8 cellular contexts compared by ENCODE assay signal in the genomic region with DNA sequence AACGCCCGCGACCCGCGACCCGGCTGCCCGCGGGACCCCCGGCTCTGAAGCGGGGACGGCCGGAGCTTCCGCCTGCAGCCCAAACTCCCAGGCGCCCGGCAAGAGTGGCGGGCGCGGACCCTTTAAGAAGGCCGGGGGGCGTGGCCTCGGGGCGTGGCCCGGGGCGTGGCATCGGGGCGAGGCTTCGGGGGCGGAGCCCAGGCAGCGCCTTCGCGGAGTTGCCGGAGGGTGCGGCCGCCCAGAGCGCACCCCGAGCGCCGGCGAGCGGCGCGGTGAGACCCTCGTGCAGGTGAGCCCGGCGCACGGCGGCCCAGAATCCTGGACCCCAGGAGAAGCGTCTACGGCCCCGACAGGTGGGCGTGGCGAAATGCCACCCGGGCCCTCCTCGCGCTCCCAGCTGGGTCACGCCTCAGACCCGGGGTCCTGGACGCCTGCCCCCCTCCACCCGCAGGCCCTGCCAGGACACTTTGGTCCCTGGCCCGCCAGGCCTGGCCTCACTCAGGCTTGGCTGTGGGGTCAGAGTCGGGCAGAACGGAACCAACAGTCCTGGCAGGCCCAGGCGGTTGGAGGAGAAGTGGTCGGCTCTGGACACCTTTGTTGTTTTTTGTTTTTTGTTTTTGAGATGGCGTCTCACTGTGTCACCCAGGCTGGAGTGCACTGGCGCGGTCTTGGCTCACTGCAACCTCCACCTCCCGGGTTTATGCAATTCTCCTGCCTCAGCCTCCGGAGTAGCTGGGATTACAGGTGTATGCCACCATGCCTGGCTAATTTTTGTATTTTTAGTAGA. TPM values are rescaled to one million over a fixed set of nuclear protein-coding genes. Genes with fewer than 3 reads are reported as not detected.
DNase-seq lines count a peak whose midpoint lies in the region; ATAC-seq, FAIRE-seq and TF ChIP-seq lines count a peak whose summit lies in the region.

No MANE protein-coding gene starts in this region.

- TF ChIP-seq POLR2A in endothelial cell of umbilical vein (IDR thresholded peaks at IDR 0.05; ENCODE audit: low read depth, low read length): no peak

- H4K20me1 ChIP-seq in endothelial cell of umbilical vein (replicated peaks; ENCODE audit: control insufficient read depth, extremely low read depth, insufficient read depth, low read length): no peaks in the 10 kb centered on the region

- H3K36me3 ChIP-seq in endothelial cell of umbilical vein (ENCODE audit: control insufficient read depth in 2 of 2, extremely low read depth in 1 of 2, insufficient read depth in 2 of 2, low read length in 2 of 2): no peaks in the 10 kb centered on the region

- no peak overlapping the region for H3K27ac Mint-ChIP-seq in activated CD8-positive, alpha-beta memory T cell treated with anti-CD3 and anti-CD28 coated beads, Interleukin-2, amount 10 ng/mL, durations not matched to agents 7 days and 5 days

- ATAC-seq in GM18907 (IDR thresholded peaks at IDR 0.05; ENCODE audit: unreplicated experiment) (peak; percentile 57), HG03175 (IDR thresholded peaks at IDR 0.05; ENCODE audit: unreplicated experiment) (peak; percentile 71)
- peak; percentile 73 for ATAC-seq in activated CD8-positive, alpha-beta memory T cell treated with anti-CD3 and anti-CD28 coated beads, Interleukin-2, amount 10 ng/mL, durations not matched to agents 7 days and 5 days

- H3K9me3 ChIP-seq in endothelial cell of umbilical vein (replicated peaks; ENCODE audit: control insufficient read depth, insufficient read depth, low read length): no peaks in the 10 kb centered on the region

- H3K27me3 Mint-ChIP-seq in activated CD8-positive, alpha-beta memory T cell treated with anti-CD3 and anti-CD28 coated beads, Interleukin-2, amount 10 ng/mL, durations not matched to agents 7 days and 5 days: peaks cover 20% of the 10 kb centered on the region

- dilution Hi-C loops in endothelial cell of umbilical vein (cut with MboI; ENCODE audit: extremely low pct_ligation_motif_present, low sequenced_read_pairs): no loop called here

- H3K36me3 Mint-ChIP-seq in activated CD8-positive, alpha-beta memory T cell treated with anti-CD3 and anti-CD28 coated beads, Interleukin-2, amount 10 ng/mL, durations not matched to agents 7 days and 5 days: peaks cover 2% of the 10 kb centered on the region

- H3K9me3 Mint-ChIP-seq in activated CD8-positive, alpha-beta memory T cell treated with anti-CD3 and anti-CD28 coated beads, Interleukin-2, amount 10 ng/mL, durations not matched to agents 7 days and 5 days (ENCODE audit: low read depth): no peaks in the 10 kb centered on the region

- H3K27ac ChIP-seq in endothelial cell of umbilical vein (ENCODE audit: insufficient read depth, low read depth, low read length): no peak overlapping the region

- POLR2A ChIA-PET in endothelial cell of umbilical vein (lab: Charles Lee): no interaction called here

- FAIRE-seq in endothelial cell of umbilical vein (lab: Jason Lieb, UNC): peak; percentile 55

- peak; percentile 50 to 66 for DNase-seq in AML-193 (lab: John Stamatoyannopoulos, UW)
- peak; percentile 11 for DNase-seq in NCI-H748 treated with DMSO at 0.1 percent for 48 hours (lab: John Stamatoyannopoulos, UW)
- peak; percentile 95 for DNase-seq in activated CD8-positive, alpha-beta memory T cell treated with anti-CD3 and anti-CD28 coated beads, Interleukin-2, amount 10 ng/mL, durations not matched to agents 7 days and 5 days
- DNase-seq in endothelial cell of umbilical vein (ENCODE audit: low read depth, low spot score): peak; percentile 70
- DNase-seq in middle frontal gyrus (ENCODE audit: extremely low spot score, low spot score): peak; percentile 42
- DNase-seq in stimulated activated CD8-positive, alpha-beta memory T cell treated with anti-CD3 and anti-CD28 coated beads, Interleukin-2, amount 100 ng/mL, for 48 hours (ENCODE audit: low read depth in 2 of 2): peak; percentile 91 to 93

- TF ChIP-seq CTCF in endothelial cell of umbilical vein (IDR thresholded peaks at IDR 0.05; ENCODE audit: extremely low read depth in 1 of 2, insufficient read depth in 1 of 2, low read depth in 1 of 2, low read length in 2 of 2): no peak

- no peak overlapping the region for H3K9ac ChIP-seq in endothelial cell of umbilical vein (replicated peaks; ENCODE audit: extremely low read depth, insufficient read depth, low read length)

- peak overlapping the region; percentile 35 to 51 (median 43) for H3K4me3 ChIP-seq in endothelial cell of umbilical vein (replicated peaks in 1 of 3; ENCODE audit: insufficient read depth in 1 of 3, low read depth in 1 of 3, low read length in 3 of 3)

- CTCF ChIA-PET in activated CD8-positive, alpha-beta memory T cell treated with anti-CD3 and anti-CD28 coated beads, Interleukin-2, amount 10 ng/mL, durations not matched to agents 7 days and 5 days (lab: Charles Lee): interaction anchor here (0.7 to 7.5 kb wide), 13 partner anchors 9 to 316 kb away, joined by 3 to 93 read pairs (median 4); a partner anchor contains a TSS
- CTCF ChIA-PET in endothelial cell of umbilical vein (lab: Charles Lee): interaction anchor here (1.0 to 2.2 kb wide), 7 partner anchors 10 to 77 kb away, joined by 3 to 6 read pairs (median 3); no protein-coding TSS in a partner anchor

- peak overlapping the region; percentile 66 for H2AFZ ChIP-seq in endothelial cell of umbilical vein (ENCODE audit: low read depth, low read length)

- H3K4me2 ChIP-seq in endothelial cell of umbilical vein (ENCODE audit: insufficient read depth, low read length): peak overlapping the region; percentile 54

- intact Hi-C loops in endothelial cell of umbilical vein (cut with micrococcal nuclease): loop anchor here (2.0 to 5.0 kb wide), 2 partner anchors 27 to 58 kb away; a partner anchor contains a TSS

- peaks cover 0 to 10% of the 10 kb centered on the region in 2 experiments for H3K27me3 ChIP-seq in endothelial cell of umbilical vein (ENCODE audit: control insufficient read depth in 2 of 2, insufficient read depth in 2 of 2, low read length in 2 of 2)

- no peaks in the 10 kb centered on the region for H3K79me2 ChIP-seq in endothelial cell of umbilical vein (ENCODE audit: control insufficient read depth, insufficient read depth, low read length)

- peak overlapping the region; percentile 75 for H3K4me3 Mint-ChIP-seq in activated CD8-positive, alpha-beta memory T cell treated with anti-CD3 and anti-CD28 coated beads, Interleukin-2, amount 10 ng/mL, durations not matched to agents 7 days and 5 days

- peaks cover 16% of the 10 kb centered on the region for H3K4me1 ChIP-seq in endothelial cell of umbilical vein (ENCODE audit: control insufficient read depth, extremely low read depth, insufficient read depth, low read length)

- no TSS peak for BruUV-seq in endothelial cell of umbilical vein (replicated peaks; lab: Mats Ljungman, UMichigan)

- H3K9me1 ChIP-seq in endothelial cell of umbilical vein (replicated peaks; ENCODE audit: control insufficient read depth, extremely low read depth, insufficient read depth, low read length): no peaks in the 10 kb centered on the region

- H3K4me1 Mint-ChIP-seq in activated CD8-positive, alpha-beta memory T cell treated with anti-CD3 and anti-CD28 coated beads, Interleukin-2, amount 10 ng/mL, durations not matched to agents 7 days and 5 days: peaks cover 39% of the 10 kb centered on the region

RNA-seq across cellular contexts. Expression of a gene that starts 14.4 kb away (rescaled TPM):
- not detected for total RNA-seq in activated CD8-positive, alpha-beta memory T cell treated with anti-CD3 and anti-CD28 coated beads, Interleukin-2, amount 10 ng/mL, durations not matched to agents 7 days and 5 days
- total RNA-seq in endothelial cell of umbilical vein: not detected in 2 replicates
- polyA plus RNA-seq in endothelial cell of umbilical vein: not detected in 2 replicates
- polyA plus RNA-seq in endothelial cell of umbilical vein (2011; cell fraction: cytosol; rRNA removed): not detected in 2 replicates
- polyA plus RNA-seq in endothelial cell of umbilical vein (2011; cell fraction: nucleus; rRNA removed): not detected in 2 replicates
- polyA plus RNA-seq in endothelial cell of umbilical vein (2012): not detected in 2 replicates
- polyA minus RNA-seq in endothelial cell of umbilical vein: not detected in 2 replicates
- polyA minus RNA-seq in endothelial cell of umbilical vein (2011; cell fraction: cytosol; rRNA and poly(A)+ RNA removed): 3.4 TPM
- not detected in 2 replicates for polyA minus RNA-seq in endothelial cell of umbilical vein (2011; cell fraction: nucleus; rRNA and poly(A)+ RNA removed)

RNA-seq across cellular contexts. Expression of a gene that starts 39.8 kb away (rescaled TPM):
- total RNA-seq in activated CD8-positive, alpha-beta memory T cell treated with anti-CD3 and anti-CD28 coated beads, Interleukin-2, amount 10 ng/mL, durations not matched to agents 7 days and 5 days: 10 to 100 TPM; 29.3 to 32.8 TPM
- total RNA-seq in endothelial cell of umbilical vein: 67.8 and 75.6 TPM in 2 replicates
- polyA plus RNA-seq in endothelial cell of umbilical vein: 66.6 and 78.9 TPM in 2 replicates
- 37.4 and 54.0 TPM in 2 replicates for polyA plus RNA-seq in endothelial cell of umbilical vein (2011; cell fraction: cytosol; rRNA removed)
- polyA plus RNA-seq in endothelial cell of umbilical vein (2011; cell fraction: nucleus; rRNA removed): 180 and 187 TPM in 2 replicates
- polyA plus RNA-seq in endothelial cell of umbilical vein (2012): 59.5 and 122 TPM in 2 replicates
- 54.3 and 61.2 TPM in 2 replicates for polyA minus RNA-seq in endothelial cell of umbilical vein
- 32.9 TPM for polyA minus RNA-seq in endothelial cell of umbilical vein (2011; cell fraction: cytosol; rRNA and poly(A)+ RNA removed)
- polyA minus RNA-seq in endothelial cell of umbilical vein (2011; cell fraction: nucleus; rRNA and poly(A)+ RNA removed): 40.7 and 70.5 TPM in 2 replicates

RNA-seq across cellular contexts. Expression of a gene that starts 46.4 kb away (rescaled TPM):
- 100 to 1,000 TPM; 432 to 986 TPM for total RNA-seq in activated CD8-positive, alpha-beta memory T cell treated with anti-CD3 and anti-CD28 coated beads, Interleukin-2, amount 10 ng/mL, durations not matched to agents 7 days and 5 days
- total RNA-seq in endothelial cell of umbilical vein: 44.6 and 47.6 TPM in 2 replicates
- polyA plus RNA-seq in endothelial cell of umbilical vein: 154 and 220 TPM in 2 replicates
- polyA plus RNA-seq in endothelial cell of umbilical vein (2011; cell fraction: cytosol; rRNA removed): 57.5 and 90.1 TPM in 2 replicates
- polyA plus RNA-seq in endothelial cell of umbilical vein (2011; cell fraction: nucleus; rRNA removed): 19.9 and 21.4 TPM in 2 replicates
- polyA plus RNA-seq in endothelial cell of umbilical vein (2012): 63.6 and 84.9 TPM in 2 replicates
- 24.4 and 32.6 TPM in 2 replicates for polyA minus RNA-seq in endothelial cell of umbilical vein
- polyA minus RNA-seq in endothelial cell of umbilical vein (2011; cell fraction: cytosol; rRNA and poly(A)+ RNA removed): 23.7 TPM
- polyA minus RNA-seq in endothelial cell of umbilical vein (2011; cell fraction: nucleus; rRNA and poly(A)+ RNA removed): 3.4 and 8.0 TPM in 2 replicates

RNA-seq across cellular contexts. Expression of a gene that starts 56.2 kb away (rescaled TPM):
- 10 to 100 TPM; 22.9 to 23.6 TPM for total RNA-seq in activated CD8-positive, alpha-beta memory T cell treated with anti-CD3 and anti-CD28 coated beads, Interleukin-2, amount 10 ng/mL, durations not matched to agents 7 days and 5 days
- 19.7 and 20.1 TPM in 2 replicates for total RNA-seq in endothelial cell of umbilical vein
- polyA plus RNA-seq in endothelial cell of umbilical vein: 16.1 and 20.1 TPM in 2 replicates
- polyA plus RNA-seq in endothelial cell of umbilical vein (2011; cell fraction: cytosol; rRNA removed): 6.9 and 10.8 TPM in 2 replicates
- 34.3 and 36.5 TPM in 2 replicates for polyA plus RNA-seq in endothelial cell of umbilical vein (2011; cell fraction: nucleus; rRNA removed)
- 7.3 and 8.7 TPM in 2 replicates for polyA plus RNA-seq in endothelial cell of umbilical vein (2012)
- 3.6 and 4.6 TPM in 2 replicates for polyA minus RNA-seq in endothelial cell of umbilical vein
- 9.5 TPM for polyA minus RNA-seq in endothelial cell of umbilical vein (2011; cell fraction: cytosol; rRNA and poly(A)+ RNA removed)
- 6.0 and 13.7 TPM in 2 replicates for polyA minus RNA-seq in endothelial cell of umbilical vein (2011; cell fraction: nucleus; rRNA and poly(A)+ RNA removed)

RNA-seq across cellular contexts. Expression of a gene that starts 59.8 kb away (rescaled TPM):
- total RNA-seq in activated CD8-positive, alpha-beta memory T cell treated with anti-CD3 and anti-CD28 coated beads, Interleukin-2, amount 10 ng/mL, durations not matched to agents 7 days and 5 days: 1 to 10 TPM in 1 of 2 experiments, under 1 TPM in 1; 0.61 to 1.6 TPM
- 32.0 and 37.6 TPM in 2 replicates for total RNA-seq in endothelial cell of umbilical vein
- 30.5 and 50.6 TPM in 2 replicates for polyA plus RNA-seq in endothelial cell of umbilical vein
- polyA plus RNA-seq in endothelial cell of umbilical vein (2011; cell fraction: cytosol; rRNA removed): 6.8 and 11.8 TPM in 2 replicates
- polyA plus RNA-seq in endothelial cell of umbilical vein (2011; cell fraction: nucleus; rRNA removed): 54.2 and 66.1 TPM in 2 replicates
- 3.1 and 11.3 TPM in 2 replicates for polyA plus RNA-seq in endothelial cell of umbilical vein (2012)
- 2.1 and 2.5 TPM in 2 replicates for polyA minus RNA-seq in endothelial cell of umbilical vein
- 26.1 TPM for polyA minus RNA-seq in endothelial cell of umbilical vein (2011; cell fraction: cytosol; rRNA and poly(A)+ RNA removed)
- 9.2 and 33.1 TPM in 2 replicates for polyA minus RNA-seq in endothelial cell of umbilical vein (2011; cell fraction: nucleus; rRNA and poly(A)+ RNA removed)

Comparison
In these comparisons a context has a peak if more than half of its experiments do, and no peak if none do; other contexts are left out.
1. DNase-seq: peak in every context shown above with its lines; median percentile 95 in activated CD8-positive, alpha-beta memory T cell treated with anti-CD3 and anti-CD28 coated beads, Interleukin-2, amount 10 ng/mL, durations not matched to agents 7 days and 5 days; 92 in stimulated activated CD8-positive, alpha-beta memory T cell treated with anti-CD3 and anti-CD28 coated beads, Interleukin-2, amount 100 ng/mL, for 48 hours; 70 in endothelial cell of umbilical vein; 58 in AML-193; 42 in middle frontal gyrus; 11 in NCI-H748 treated with DMSO at 0.1 percent for 48 hours.